Comparison of ENCODE assay signal across 28 cellular contexts in the genomic region with DNA sequence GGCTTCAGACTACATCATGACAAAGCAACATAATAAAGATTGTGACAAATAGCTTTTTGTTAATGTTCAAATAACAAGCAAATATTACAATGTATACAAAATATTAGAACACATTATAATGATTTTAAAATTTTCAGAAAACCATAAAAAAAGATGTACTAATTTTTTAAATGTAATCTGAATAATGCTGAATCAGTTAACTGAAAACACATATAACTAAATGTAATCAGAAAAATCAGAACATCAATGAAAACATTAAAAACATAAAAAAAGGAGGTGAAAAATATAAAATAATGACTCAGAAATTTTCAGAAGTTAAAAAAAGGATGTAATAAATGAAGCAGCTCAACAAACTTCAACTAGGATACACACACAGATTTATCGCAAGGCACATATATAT. TPM values are rescaled to one million over a fixed set of nuclear protein-coding genes. Genes with fewer than 3 reads are reported as not detected.
DNase-seq lines count a peak whose midpoint lies in the region; ATAC-seq, FAIRE-seq and TF ChIP-seq lines count a peak whose summit lies in the region.
"Had no signal": no experiment of that assay in that cellular context is flagged by ENCODE, and none has a peak within 500 bp of the region (broad histone marks: within the 10 kb centered on the region; RNA-seq: fewer than 3 reads in every experiment).

No MANE protein-coding gene starts in this region.

- H3K27ac Mint-ChIP-seq in endothelial cell (ENCODE audit: unreplicated experiment) = no peak overlapping the region
- H3K27ac Mint-ChIP-seq: CD14-positive monocyte; CD8-positive, alpha-beta memory T cell had no signal

- H3K4me1 ChIP-seq in HUES64 (ENCODE audit: insufficient read depth, low read length) (no peaks in the 10 kb centered on the region), thoracic aorta (ENCODE audit: control insufficient read depth in 1 of 2, low read depth in 2 of 2) (no peaks in the 10 kb centered on the region)
- H3K4me1 ChIP-seq: BE2C, Peyer's patch had no signal

- H3K36me3 ChIP-seq in HUES64 (ENCODE audit: insufficient read depth, low read length) (peaks cover 94% of the 10 kb centered on the region), thoracic aorta (peaks cover 38% of the 10 kb centered on the region)

- peak overlapping the region; percentile 77 for H3K4me3 Mint-ChIP-seq in endothelial cell (ENCODE audit: unreplicated experiment)
- H3K4me3 Mint-ChIP-seq: CD14-positive monocyte had no signal

- H3K27me3 ChIP-seq in HUES64 (ENCODE audit: insufficient read depth, low read length) (no peaks in the 10 kb centered on the region), thoracic aorta (replicated peaks; ENCODE audit: insufficient read depth) (no peaks in the 10 kb centered on the region)
- H3K27me3 ChIP-seq: BE2C, Peyer's patch had no signal

- H3K9ac ChIP-seq in HUES64 (ENCODE audit: low read depth, low read length) = no peak overlapping the region

- ATAC-seq in thoracic aorta (ENCODE audit: insufficient number of reproducible peaks, low FRiP score, low read depth) = no peak

- no peak for DNase-seq in endothelial cell (ENCODE audit: low spot score)
- DNase-seq in thoracic aorta (ENCODE audit: low spot score) = no peak
- no peak for DNase-seq in NCI-H774 (lab: John Stamatoyannopoulos, UW)
- DNase-seq in iPS-NIHi7 (ENCODE audit: extremely low spot score) = no peak
- DNase-seq in activated CD8-positive, alpha-beta memory T cell treated with anti-CD3 and anti-CD28 coated beads for 24 hours = no peak
- DNase-seq: BE2C; Calu3; CD8-positive, alpha-beta memory T cell; DMS79 treated with DMSO at 0.1 percent for 48 hours; HCEC 1CT; Kasumi-1; MV-4-11; NCI-H1105 treated with DMSO at 0.1 percent for 48 hours; NCI-H146; NCI-H1930; NCI-H2107; NCI-H446; NCI-H524 treated with DMSO at 0.1 percent for 48 hours; NCI-H82; Peyer's patch; SIG-M5 had no signal

- WGBS in HUES64 = no CpG with 5 or more reads among the region's 1 CpG

- no peak overlapping the region for H3K27ac ChIP-seq in HUES64 (ENCODE audit: low read depth, low read length)
- H3K27ac ChIP-seq in thoracic aorta = no peak overlapping the region
- H3K27ac ChIP-seq: Peyer's patch, SK-N-MC had no signal

- TF ChIP-seq CTCF in endothelial cell (IDR thresholded peaks at IDR 0.05; ENCODE audit: unreplicated experiment) (no peak), thoracic aorta (IDR thresholded peaks at IDR 0.05) (no peak)

- no peaks in the 10 kb centered on the region for H3K4me1 Mint-ChIP-seq in endothelial cell (ENCODE audit: unreplicated experiment)
- H3K4me1 Mint-ChIP-seq: CD14-positive monocyte had no signal

- H3K27me3 Mint-ChIP-seq in endothelial cell (ENCODE audit: unreplicated experiment) = peaks cover 15% of the 10 kb centered on the region
- H3K27me3 Mint-ChIP-seq: CD8-positive, alpha-beta memory T cell had no signal

- H3K36me3 Mint-ChIP-seq in endothelial cell (ENCODE audit: low read depth, unreplicated experiment) = peaks cover 87% of the 10 kb centered on the region

- peaks cover 80% of the 10 kb centered on the region for H3K9me3 Mint-ChIP-seq in endothelial cell (ENCODE audit: unreplicated experiment)

- H3K4me3 ChIP-seq in HUES64 (ENCODE audit: low read length) (0 out of 2 replicates have a peak overlapping the region, but pooled peaks have one; percentile 20), thoracic aorta (peak overlapping the region; percentile 20)
- H3K4me3 ChIP-seq: Peyer's patch, SK-N-MC had no signal

- peaks cover 99% of the 10 kb centered on the region for H3K9me3 ChIP-seq in HUES64 (ENCODE audit: insufficient read depth, low read depth, low read length)
- H3K9me3 ChIP-seq in thoracic aorta = peaks cover 100% of the 10 kb centered on the region

- peak; percentile 53 for FAIRE-seq in TTC549 (lab: Jason Lieb, UNC)
- FAIRE-seq: GM12892, GM19239, H1 had no signal

RNA-seq across cellular contexts. Expression of a gene that starts 53.5 kb away (rescaled TPM):
- 38.6 TPM for polyA plus RNA-seq in HUES64 (2013, experiment 1 of 2)
- polyA plus RNA-seq in HUES64 (2013, experiment 2 of 2) = 39.4 TPM
- 32.5 TPM for total RNA-seq in endothelial cell (ENCODE audit: unreplicated experiment)
- total RNA-seq in thoracic aorta = 10 to 100 TPM; 12.2 to 45.5 TPM

RNA-seq across cellular contexts. Expression of a gene that starts 53.6 kb away (rescaled TPM):
- 28.9 TPM for polyA plus RNA-seq in HUES64 (2013, experiment 1 of 2)
- polyA plus RNA-seq in HUES64 (2013, experiment 2 of 2) = 22.3 TPM
- total RNA-seq in endothelial cell (ENCODE audit: unreplicated experiment) (74.0 TPM), thoracic aorta (10 to 100 TPM; 46.6 to 74.3 TPM)
